ENCODE assay signal across 1 cellular context in the genomic region with DNA sequence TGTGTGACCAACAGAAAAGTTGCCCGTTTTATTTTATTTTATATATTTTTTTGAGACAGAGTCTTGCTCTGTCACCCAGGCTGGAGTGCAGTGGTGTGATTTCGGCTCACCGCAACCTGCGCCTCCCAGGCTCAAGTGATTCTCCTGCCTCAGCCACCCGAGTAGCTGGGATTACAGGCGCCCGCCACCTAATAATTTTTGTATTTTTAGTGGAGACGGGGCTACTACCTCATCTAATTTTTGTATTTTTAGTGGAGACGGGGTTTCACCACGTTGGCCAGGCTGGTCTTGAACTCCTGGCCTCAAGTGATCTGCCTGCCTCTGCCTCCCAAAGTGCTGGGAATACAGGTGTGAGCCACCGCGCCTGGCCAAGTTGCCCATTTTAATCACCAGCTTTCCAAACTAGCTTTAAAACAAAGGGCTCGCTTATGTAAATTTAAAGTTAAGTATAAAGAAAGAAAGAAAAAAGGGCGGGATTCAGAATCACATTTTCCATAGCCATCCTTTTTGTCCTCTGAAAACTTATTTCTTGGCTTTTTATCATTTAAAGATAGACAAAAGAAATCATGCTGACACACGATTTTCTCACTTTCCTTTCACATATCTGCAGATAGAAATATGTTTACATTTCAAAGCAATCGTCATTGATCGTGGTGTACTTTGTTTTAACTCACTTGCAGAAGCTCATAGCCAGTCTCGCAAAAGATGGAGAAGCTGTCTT.
TF ChIP-seq lines count a peak whose summit lies in the region.

No MANE protein-coding gene starts in this region.

TF ChIP-seq in A549, 52 proteins besides CTCF, POLR2A, EP300 and RAD21:
- peak; percentile 64 for TF ChIP-seq MAFK (IDR thresholded peaks at IDR 0.05; ENCODE audit: partially characterized antibody)
